Comparison of ENCODE assay signal across 1 cellular context in the genomic region with DNA sequence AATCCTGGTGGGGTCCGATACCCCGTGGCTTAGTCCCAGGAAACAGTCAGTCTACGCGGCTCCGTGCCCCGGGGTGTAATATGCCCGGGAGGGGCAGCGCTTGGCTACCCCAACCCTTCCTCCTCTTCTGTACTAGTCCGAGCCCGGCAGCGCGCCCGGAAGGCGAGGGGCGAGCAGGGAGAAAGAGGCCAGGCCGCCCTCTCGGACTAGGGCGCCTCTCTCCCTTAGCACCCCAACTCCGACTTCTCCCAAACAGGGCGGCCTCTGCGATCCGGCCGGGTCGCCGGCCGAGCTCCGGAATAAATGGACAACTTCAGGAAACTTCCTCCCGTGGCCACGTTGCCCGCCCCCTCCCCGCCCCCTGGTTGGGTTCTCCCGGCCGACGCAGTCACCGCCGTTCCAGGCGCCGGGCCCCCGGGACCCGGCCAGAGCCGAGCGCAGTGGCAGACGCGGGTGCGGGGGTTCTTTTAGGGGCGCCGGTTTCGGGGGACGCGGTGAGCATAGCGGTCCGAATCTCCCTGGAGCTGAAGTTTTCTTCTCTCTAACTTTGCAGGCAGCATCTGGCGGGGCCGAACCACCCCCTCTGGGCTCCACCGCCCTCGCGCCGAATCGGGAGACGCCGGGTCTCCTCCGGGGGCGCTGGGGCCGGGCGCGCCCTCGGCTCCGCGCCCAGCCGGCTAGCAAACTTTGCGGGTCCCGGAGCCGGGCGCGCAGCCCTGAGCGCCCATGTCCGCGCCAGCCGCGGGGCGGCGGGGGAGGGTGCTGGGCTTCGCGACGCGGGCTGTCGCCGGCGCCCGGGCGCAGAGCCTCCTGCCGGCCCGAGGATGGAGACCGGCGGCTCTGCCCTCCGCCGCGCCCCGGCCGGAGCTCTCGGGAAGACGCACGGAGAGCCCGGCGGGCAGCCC.
TF ChIP-seq lines count a peak whose summit lies in the region.

A gene with protein sequence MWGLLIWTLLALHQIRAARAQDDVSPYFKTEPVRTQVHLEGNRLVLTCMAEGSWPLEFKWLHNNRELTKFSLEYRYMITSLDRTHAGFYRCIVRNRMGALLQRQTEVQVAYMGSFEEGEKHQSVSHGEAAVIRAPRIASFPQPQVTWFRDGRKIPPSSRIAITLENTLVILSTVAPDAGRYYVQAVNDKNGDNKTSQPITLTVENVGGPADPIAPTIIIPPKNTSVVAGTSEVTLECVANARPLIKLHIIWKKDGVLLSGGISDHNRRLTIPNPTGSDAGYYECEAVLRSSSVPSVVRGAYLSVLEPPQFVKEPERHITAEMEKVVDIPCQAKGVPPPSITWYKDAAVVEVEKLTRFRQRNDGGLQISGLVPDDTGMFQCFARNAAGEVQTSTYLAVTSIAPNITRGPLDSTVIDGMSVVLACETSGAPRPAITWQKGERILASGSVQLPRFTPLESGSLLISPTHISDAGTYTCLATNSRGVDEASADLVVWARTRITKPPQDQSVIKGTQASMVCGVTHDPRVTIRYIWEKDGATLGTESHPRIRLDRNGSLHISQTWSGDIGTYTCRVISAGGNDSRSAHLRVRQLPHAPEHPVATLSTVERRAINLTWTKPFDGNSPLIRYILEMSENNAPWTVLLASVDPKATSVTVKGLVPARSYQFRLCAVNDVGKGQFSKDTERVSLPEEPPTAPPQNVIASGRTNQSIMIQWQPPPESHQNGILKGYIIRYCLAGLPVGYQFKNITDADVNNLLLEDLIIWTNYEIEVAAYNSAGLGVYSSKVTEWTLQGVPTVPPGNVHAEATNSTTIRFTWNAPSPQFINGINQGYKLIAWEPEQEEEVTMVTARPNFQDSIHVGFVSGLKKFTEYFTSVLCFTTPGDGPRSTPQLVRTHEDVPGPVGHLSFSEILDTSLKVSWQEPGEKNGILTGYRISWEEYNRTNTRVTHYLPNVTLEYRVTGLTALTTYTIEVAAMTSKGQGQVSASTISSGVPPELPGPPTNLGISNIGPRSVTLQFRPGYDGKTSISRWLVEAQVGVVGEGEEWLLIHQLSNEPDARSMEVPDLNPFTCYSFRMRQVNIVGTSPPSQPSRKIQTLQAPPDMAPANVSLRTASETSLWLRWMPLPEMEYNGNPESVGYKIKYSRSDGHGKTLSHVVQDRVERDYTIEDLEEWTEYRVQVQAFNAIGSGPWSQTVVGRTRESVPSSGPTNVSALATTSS (N-terminal part only) (minus strand): TSS at position 301 of the 905 bp plus-strand sequence. CDS start 357 bp downstream, outside the sequence.

TF ChIP-seq in HEK293, 187 proteins besides CTCF, POLR2A, EP300 and RAD21 (continued from another document and continues in another):
- TF ChIP-seq, protein P1, sequence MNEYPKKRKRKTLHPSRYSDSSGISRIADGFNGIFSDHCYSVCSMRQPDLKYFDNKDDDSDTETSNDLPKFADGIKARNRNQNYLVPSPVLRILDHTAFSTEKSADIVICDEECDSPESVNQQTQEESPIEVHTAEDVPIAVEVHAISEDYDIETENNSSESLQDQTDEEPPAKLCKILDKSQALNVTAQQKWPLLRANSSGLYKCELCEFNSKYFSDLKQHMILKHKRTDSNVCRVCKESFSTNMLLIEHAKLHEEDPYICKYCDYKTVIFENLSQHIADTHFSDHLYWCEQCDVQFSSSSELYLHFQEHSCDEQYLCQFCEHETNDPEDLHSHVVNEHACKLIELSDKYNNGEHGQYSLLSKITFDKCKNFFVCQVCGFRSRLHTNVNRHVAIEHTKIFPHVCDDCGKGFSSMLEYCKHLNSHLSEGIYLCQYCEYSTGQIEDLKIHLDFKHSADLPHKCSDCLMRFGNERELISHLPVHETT (tag by site-specific recombination; IDR thresholded peaks at IDR 0.05): no peak
- TF ChIP-seq, protein P2, sequence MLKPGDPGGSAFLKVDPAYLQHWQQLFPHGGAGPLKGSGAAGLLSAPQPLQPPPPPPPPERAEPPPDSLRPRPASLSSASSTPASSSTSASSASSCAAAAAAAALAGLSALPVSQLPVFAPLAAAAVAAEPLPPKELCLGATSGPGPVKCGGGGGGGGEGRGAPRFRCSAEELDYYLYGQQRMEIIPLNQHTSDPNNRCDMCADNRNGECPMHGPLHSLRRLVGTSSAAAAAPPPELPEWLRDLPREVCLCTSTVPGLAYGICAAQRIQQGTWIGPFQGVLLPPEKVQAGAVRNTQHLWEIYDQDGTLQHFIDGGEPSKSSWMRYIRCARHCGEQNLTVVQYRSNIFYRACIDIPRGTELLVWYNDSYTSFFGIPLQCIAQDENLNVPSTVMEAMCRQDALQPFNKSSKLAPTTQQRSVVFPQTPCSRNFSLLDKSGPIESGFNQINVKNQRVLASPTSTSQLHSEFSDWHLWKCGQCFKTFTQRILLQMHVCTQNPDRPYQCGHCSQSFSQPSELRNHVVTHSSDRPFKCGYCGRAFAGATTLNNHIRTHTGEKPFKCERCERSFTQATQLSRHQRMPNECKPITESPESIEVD (tag by site-specific recombination; IDR thresholded peaks at IDR 0.05): no peak
- TF ChIP-seq KLF9 (tag by site-specific recombination; IDR thresholded peaks at IDR 0.05; ENCODE audit: low read depth) (peak; percentile 88), ZNF544 (tag by site-specific recombination; IDR thresholded peaks at IDR 0.05) (no peak), ZFHX2 (tag by site-specific recombination; conservative IDR thresholded peaks at IDR 0.05) (peak; percentile 54), SALL2 (tag by site-specific recombination; IDR thresholded peaks at IDR 0.05; ENCODE audit: borderline replicate concordance) (no peak), ZSCAN23 (tag by site-specific recombination; IDR thresholded peaks at IDR 0.05) (no peak), ZNF830 (tag by site-specific recombination; IDR thresholded peaks at IDR 0.05; ENCODE audit: low read depth) (no peak), OSR2 (tag by site-specific recombination; IDR thresholded peaks at IDR 0.05) (no peak), SCRT1 (tag by site-specific recombination; IDR thresholded peaks at IDR 0.05; ENCODE audit: borderline replicate concordance) (no peak), ZNF785 (tag by site-specific recombination; IDR thresholded peaks at IDR 0.05) (no peak), ZNF37A (tag by site-specific recombination; IDR thresholded peaks at IDR 0.05) (no peak), IKZF3 (tag by site-specific recombination; IDR thresholded peaks at IDR 0.05) (no peak), ZNF433 (tag by site-specific recombination; IDR thresholded peaks at IDR 0.05; ENCODE audit: low read depth) (no peak), ZNF19 (tag by site-specific recombination; IDR thresholded peaks at IDR 0.05; ENCODE audit: low read depth) (no peak), ZNF324 (tag by site-specific recombination; IDR thresholded peaks at IDR 0.05) (no peak), ZNF658 (tag by site-specific recombination; IDR thresholded peaks at IDR 0.05) (no peak), ZNF549 (tag by site-specific recombination; IDR thresholded peaks at IDR 0.05) (no peak), ZBTB7A (tag by site-specific recombination; IDR thresholded peaks at IDR 0.05; ENCODE audit: low read depth) (no peak), ZNF239 (tag by site-specific recombination; IDR thresholded peaks at IDR 0.05) (no peak), ZNF677 (tag by site-specific recombination; IDR thresholded peaks at IDR 0.05) (no peak), ZNF76 (tag by site-specific recombination; IDR thresholded peaks at IDR 0.05; ENCODE audit: borderline replicate concordance, low read depth) (no peak), ZBTB17 (tag by site-specific recombination; IDR thresholded peaks at IDR 0.05) (no peak), ZNF621 (tag by site-specific recombination; IDR thresholded peaks at IDR 0.05) (no peak), ZNF777 (tag by site-specific recombination; IDR thresholded peaks at IDR 0.05; ENCODE audit: borderline replicate concordance) (no peak), ZSCAN30 (tag by site-specific recombination; IDR thresholded peaks at IDR 0.05) (no peak), ZNF335 (tag by site-specific recombination; conservative IDR thresholded peaks at IDR 0.05) (peak; percentile 78), SP2 (tag by site-specific recombination; IDR thresholded peaks at IDR 0.05) (peak; percentile 71), ZNF416 (tag by site-specific recombination; IDR thresholded peaks at IDR 0.05) (no peak), ZNF776 (tag by site-specific recombination; IDR thresholded peaks at IDR 0.05; ENCODE audit: borderline replicate concordance) (no peak)
- TF ChIP-seq, protein P3, sequence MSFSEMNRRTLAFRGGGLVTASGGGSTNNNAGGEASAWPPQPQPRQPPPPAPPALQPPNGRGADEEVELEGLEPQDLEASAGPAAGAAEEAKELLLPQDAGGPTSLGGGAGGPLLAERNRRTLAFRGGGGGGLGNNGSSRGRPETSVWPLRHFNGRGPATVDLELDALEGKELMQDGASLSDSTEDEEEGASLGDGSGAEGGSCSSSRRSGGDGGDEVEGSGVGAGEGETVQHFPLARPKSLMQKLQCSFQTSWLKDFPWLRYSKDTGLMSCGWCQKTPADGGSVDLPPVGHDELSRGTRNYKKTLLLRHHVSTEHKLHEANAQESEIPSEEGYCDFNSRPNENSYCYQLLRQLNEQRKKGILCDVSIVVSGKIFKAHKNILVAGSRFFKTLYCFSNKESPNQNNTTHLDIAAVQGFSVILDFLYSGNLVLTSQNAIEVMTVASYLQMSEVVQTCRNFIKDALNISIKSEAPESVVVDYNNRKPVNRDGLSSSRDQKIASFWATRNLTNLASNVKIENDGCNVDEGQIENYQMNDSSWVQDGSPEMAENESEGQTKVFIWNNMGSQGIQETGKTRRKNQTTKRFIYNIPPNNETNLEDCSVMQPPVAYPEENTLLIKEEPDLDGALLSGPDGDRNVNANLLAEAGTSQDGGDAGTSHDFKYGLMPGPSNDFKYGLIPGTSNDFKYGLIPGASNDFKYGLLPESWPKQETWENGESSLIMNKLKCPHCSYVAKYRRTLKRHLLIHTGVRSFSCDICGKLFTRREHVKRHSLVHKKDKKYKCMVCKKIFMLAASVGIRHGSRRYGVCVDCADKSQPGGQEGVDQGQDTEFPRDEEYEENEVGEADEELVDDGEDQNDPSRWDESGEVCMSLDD (tag by site-specific recombination; IDR thresholded peaks at IDR 0.05): peak; percentile 65
- TF ChIP-seq, protein P4, sequence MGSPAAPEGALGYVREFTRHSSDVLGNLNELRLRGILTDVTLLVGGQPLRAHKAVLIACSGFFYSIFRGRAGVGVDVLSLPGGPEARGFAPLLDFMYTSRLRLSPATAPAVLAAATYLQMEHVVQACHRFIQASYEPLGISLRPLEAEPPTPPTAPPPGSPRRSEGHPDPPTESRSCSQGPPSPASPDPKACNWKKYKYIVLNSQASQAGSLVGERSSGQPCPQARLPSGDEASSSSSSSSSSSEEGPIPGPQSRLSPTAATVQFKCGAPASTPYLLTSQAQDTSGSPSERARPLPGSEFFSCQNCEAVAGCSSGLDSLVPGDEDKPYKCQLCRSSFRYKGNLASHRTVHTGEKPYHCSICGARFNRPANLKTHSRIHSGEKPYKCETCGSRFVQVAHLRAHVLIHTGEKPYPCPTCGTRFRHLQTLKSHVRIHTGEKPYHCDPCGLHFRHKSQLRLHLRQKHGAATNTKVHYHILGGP (tag by site-specific recombination; IDR thresholded peaks at IDR 0.05): no peak
- TF ChIP-seq, protein P5, sequence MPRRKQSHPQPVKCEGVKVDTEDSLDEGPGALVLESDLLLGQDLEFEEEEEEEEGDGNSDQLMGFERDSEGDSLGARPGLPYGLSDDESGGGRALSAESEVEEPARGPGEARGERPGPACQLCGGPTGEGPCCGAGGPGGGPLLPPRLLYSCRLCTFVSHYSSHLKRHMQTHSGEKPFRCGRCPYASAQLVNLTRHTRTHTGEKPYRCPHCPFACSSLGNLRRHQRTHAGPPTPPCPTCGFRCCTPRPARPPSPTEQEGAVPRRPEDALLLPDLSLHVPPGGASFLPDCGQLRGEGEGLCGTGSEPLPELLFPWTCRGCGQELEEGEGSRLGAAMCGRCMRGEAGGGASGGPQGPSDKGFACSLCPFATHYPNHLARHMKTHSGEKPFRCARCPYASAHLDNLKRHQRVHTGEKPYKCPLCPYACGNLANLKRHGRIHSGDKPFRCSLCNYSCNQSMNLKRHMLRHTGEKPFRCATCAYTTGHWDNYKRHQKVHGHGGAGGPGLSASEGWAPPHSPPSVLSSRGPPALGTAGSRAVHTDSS (tag by site-specific recombination; IDR thresholded peaks at IDR 0.05): no peak
- TF ChIP-seq, protein P6, sequence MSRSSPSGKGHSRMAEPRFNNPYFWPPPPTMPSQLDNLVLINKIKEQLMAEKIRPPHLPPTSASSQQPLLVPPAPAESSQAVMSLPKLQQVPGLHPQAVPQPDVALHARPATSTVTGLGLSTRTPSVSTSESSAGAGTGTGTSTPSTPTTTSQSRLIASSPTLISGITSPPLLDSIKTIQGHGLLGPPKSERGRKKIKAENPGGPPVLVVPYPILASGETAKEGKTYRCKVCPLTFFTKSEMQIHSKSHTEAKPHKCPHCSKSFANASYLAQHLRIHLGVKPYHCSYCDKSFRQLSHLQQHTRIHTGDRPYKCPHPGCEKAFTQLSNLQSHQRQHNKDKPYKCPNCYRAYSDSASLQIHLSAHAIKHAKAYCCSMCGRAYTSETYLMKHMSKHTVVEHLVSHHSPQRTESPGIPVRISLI (tag by site-specific recombination; IDR thresholded peaks at IDR 0.05): no peak
- TF ChIP-seq, protein P7, sequence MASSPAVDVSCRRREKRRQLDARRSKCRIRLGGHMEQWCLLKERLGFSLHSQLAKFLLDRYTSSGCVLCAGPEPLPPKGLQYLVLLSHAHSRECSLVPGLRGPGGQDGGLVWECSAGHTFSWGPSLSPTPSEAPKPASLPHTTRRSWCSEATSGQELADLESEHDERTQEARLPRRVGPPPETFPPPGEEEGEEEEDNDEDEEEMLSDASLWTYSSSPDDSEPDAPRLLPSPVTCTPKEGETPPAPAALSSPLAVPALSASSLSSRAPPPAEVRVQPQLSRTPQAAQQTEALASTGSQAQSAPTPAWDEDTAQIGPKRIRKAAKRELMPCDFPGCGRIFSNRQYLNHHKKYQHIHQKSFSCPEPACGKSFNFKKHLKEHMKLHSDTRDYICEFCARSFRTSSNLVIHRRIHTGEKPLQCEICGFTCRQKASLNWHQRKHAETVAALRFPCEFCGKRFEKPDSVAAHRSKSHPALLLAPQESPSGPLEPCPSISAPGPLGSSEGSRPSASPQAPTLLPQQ (tag by site-specific recombination; IDR thresholded peaks at IDR 0.05): no peak
- TF ChIP-seq, protein P8, sequence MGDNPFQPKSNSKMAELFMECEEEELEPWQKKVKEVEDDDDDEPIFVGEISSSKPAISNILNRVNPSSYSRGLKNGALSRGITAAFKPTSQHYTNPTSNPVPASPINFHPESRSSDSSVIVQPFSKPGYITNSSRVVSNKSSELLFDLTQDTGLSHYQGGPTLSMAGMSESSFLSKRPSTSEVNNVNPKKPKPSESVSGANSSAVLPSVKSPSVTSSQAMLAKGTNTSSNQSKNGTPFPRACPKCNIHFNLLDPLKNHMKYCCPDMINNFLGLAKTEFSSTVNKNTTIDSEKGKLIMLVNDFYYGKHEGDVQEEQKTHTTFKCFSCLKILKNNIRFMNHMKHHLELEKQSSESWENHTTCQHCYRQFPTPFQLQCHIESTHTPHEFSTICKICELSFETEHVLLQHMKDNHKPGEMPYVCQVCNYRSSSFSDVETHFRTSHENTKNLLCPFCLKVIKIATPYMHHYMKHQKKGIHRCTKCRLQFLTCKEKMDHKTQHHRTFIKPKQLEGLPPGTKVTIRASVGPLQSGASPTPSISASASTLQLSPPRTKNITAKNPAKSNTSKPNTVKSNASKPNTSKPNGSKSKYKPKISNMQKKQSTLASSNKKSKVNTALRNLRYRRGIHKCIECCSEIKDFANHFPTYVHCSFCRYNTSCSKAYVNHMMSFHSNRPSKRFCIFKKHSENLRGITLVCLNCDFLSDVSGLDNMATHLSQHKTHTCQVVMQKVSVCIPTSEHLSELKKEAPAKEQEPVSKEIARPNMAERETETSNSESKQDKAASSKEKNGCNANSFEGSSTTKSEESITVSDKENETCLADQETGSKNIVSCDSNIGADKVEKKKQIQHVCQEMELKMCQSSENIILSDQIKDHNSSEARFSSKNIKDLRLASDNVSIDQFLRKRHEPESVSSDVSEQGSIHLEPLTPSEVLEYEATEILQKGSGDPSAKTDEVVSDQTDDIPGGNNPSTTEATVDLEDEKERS (tag by site-specific recombination; IDR thresholded peaks at IDR 0.05): no peak
